Comparison of ENCODE assay signal across 8 cellular contexts in genomic region chr13:49996951-49997895, GRCh38.
DNase-seq lines count a peak whose midpoint lies in the region; TF ChIP-seq lines count a peak whose summit lies in the region.

TSS of gene TRIM13 (plus strand) at chr13:49997042. CDS start at chr13:50011941, 14,899 bp downstream.

- peak within 1 kb of the TSS; percentile 95 for H3K27ac ChIP-seq in subcutaneous abdominal adipose tissue (ENCODE audit: low read depth, low read length)

- H3K9ac ChIP-seq in ES-I3 (ENCODE audit: low read depth, low read length) (peak within 1 kb of the TSS; percentile 95), subcutaneous abdominal adipose tissue (ENCODE audit: low read length in 5 of 5) (peak within 1 kb of the TSS; percentile 31 to 98 (median 80))

- H3K36me3 ChIP-seq in ES-I3 (ENCODE audit: insufficient read depth, low read length), result no peaks in the 10 kb centered on the region
- peaks cover 32% of the 10 kb centered on the region for H3K36me3 ChIP-seq in neuron (ENCODE audit: insufficient read depth, low read length)
- peaks cover 2 to 15% (median 11%) of the 10 kb centered on the region in 5 donors for H3K36me3 ChIP-seq in subcutaneous abdominal adipose tissue (ENCODE audit: control insufficient read depth in 5 of 5, insufficient read depth in 5 of 5, low read length in 5 of 5)

- DNase-seq in GOT3 (lab: John Stamatoyannopoulos, UW) (peak; percentile 81), SIG-M5 treated with dmso at 0.1 percent for 504 hours (lab: John Stamatoyannopoulos, UW; ENCODE audit: unreplicated experiment) (peak; percentile 84), foreskin fibroblast (peak; percentile 87 to 96)
- DNase-seq in activated gamma-delta T cell treated with anti-CD3 and anti-CD28 coated beads, Interleukin-2, amount 50 U/mL, for 16 hours (ENCODE audit: low read depth), result peak; percentile 70

- no peaks in the 10 kb centered on the region for H3K9me3 ChIP-seq in ES-I3 (ENCODE audit: control insufficient read depth, insufficient read depth, low read length)
- H3K9me3 ChIP-seq in neuron (ENCODE audit: low read length), result no peaks in the 10 kb centered on the region
- H3K9me3 ChIP-seq in subcutaneous abdominal adipose tissue (ENCODE audit: control insufficient read depth in 5 of 5, low read length in 5 of 5), result no peaks in the 10 kb centered on the region

- peak within 1 kb of the TSS; percentile 95 for H2AFZ ChIP-seq in neuron (ENCODE audit: low read depth, low read length)

- peaks cover 7% of the 10 kb centered on the region; the same call in 1 of the 2 replicates for H3K4me1 ChIP-seq in ES-I3 (ENCODE audit: insufficient read depth, low read length)
- peaks cover 17% of the 10 kb centered on the region for H3K4me1 ChIP-seq in neuron (ENCODE audit: insufficient read depth, low read length)
- peaks cover 4 to 41% (median 37%) of the 10 kb centered on the region in 5 donors for H3K4me1 ChIP-seq in subcutaneous abdominal adipose tissue (ENCODE audit: control insufficient read depth in 5 of 5, insufficient read depth in 5 of 5, low read length in 5 of 5)

- TF ChIP-seq CTCF in LNCAP (IDR thresholded peaks at IDR 0.05) (peak; percentile 69), foreskin fibroblast (IDR thresholded peaks at IDR 0.05; ENCODE audit: low read depth, low read length) (peak; percentile 73)

- H3K27me3 ChIP-seq in neuron (ENCODE audit: insufficient read depth, low read length), result no peaks in the 10 kb centered on the region
- H3K27me3 ChIP-seq in subcutaneous abdominal adipose tissue (ENCODE audit: control insufficient read depth in 5 of 5, insufficient read depth in 4 of 5, low read length in 5 of 5), result no peaks in the 10 kb centered on the region

- H3K4me3 ChIP-seq in foreskin fibroblast (ENCODE audit: low read depth in 1 of 2, low read length in 2 of 2) (peak within 1 kb of the TSS; percentile 82), neuron (ENCODE audit: low read length) (peak within 1 kb of the TSS; percentile 76), subcutaneous abdominal adipose tissue (ENCODE audit: low read depth in 1 of 5, low read length in 5 of 5) (peak within 1 kb of the TSS; percentile 74 to 88 (median 81))

Comparison
In these comparisons a context has a peak if more than half of its experiments do, and no peak if none do; other contexts are left out.
1. Peak in every context shown above with its lines: DNase-seq, H3K4me3 ChIP-seq and H3K27ac ChIP-seq.